33 cellular contexts compared by ENCODE assay signal in genomic region chr10:85194685-85195084, GRCh38.
"Had no signal": no experiment of that assay in that cellular context is flagged by ENCODE, and none has a peak within 500 bp of the region (broad histone marks: within the 10 kb centered on the region; RNA-seq: fewer than 3 reads in every experiment).

No MANE protein-coding gene starts in this region.

- H3K4me3 ChIP-seq: ascending aorta, cardiac muscle cell had no signal

- H3K27me3 Mint-ChIP-seq: activated B cell treated with CpG ODN at 0.5 μM for 24 hours; activated CD4-positive, alpha-beta memory T cell treated with anti-CD3 and anti-CD28 coated beads, Interleukin-2, amount 10 ng/mL, durations not matched to agents 7 days and 5 days; activated CD4-positive, alpha-beta T cell treated with anti-CD3 and anti-CD28 coated beads, Interleukin-2, amount 10 ng/mL, durations not matched to agents 7 days and 5 days; activated CD8-positive, alpha-beta memory T cell treated with anti-CD3 and anti-CD28 coated beads, Interleukin-2, amount 10 ng/mL, durations not matched to agents 7 days and 5 days; activated naive CD4-positive, alpha-beta T cell treated with anti-CD3 and anti-CD28 coated beads, Interleukin-2, amount 10 ng/mL, durations not matched to agents 7 days and 5 days; activated naive CD4-positive, alpha-beta T cell treated with anti-CD3 and anti-CD28 coated beads, Interleukin-2, amount 50 U/mL, for 24 hours; activated naive CD8-positive, alpha-beta T cell; activated naive CD8-positive, alpha-beta T cell treated with anti-CD3 and anti-CD28 coated beads, Interleukin-2, amount 10 ng/mL, durations not matched to agents 7 days and 5 days; activated naive CD8-positive, alpha-beta T cell treated with anti-CD3 and anti-CD28 coated beads, Interleukin-2, amount 50 U/mL, for 24 hours; activated T-cell treated with anti-CD3 and anti-CD28 coated beads, Interleukin-2, amount 50 U/mL, for 24 hours; brain; central memory CD8-positive, alpha-beta T cell had no signal

- H3K9me3 Mint-ChIP-seq: activated B cell treated with CpG ODN at 0.5 μM for 24 hours; activated CD4-positive, alpha-beta memory T cell treated with anti-CD3 and anti-CD28 coated beads, Interleukin-2, amount 10 ng/mL, durations not matched to agents 7 days and 5 days; activated CD4-positive, alpha-beta T cell treated with anti-CD3 and anti-CD28 coated beads, Interleukin-2, amount 10 ng/mL, durations not matched to agents 7 days and 5 days; activated naive CD4-positive, alpha-beta T cell treated with anti-CD3 and anti-CD28 coated beads, Interleukin-2, amount 10 ng/mL, durations not matched to agents 7 days and 5 days; activated naive CD4-positive, alpha-beta T cell treated with anti-CD3 and anti-CD28 coated beads, Interleukin-2, amount 50 U/mL, for 24 hours; activated naive CD8-positive, alpha-beta T cell treated with anti-CD3 and anti-CD28 coated beads, Interleukin-2, amount 10 ng/mL, durations not matched to agents 7 days and 5 days; activated naive CD8-positive, alpha-beta T cell treated with anti-CD3 and anti-CD28 coated beads, Interleukin-2, amount 50 U/mL, for 24 hours; activated T-cell treated with anti-CD3 and anti-CD28 coated beads, Interleukin-2, amount 50 U/mL, for 24 hours; activated T-helper 2 cell treated with anti-CD3 and anti-CD28 coated beads, Interferon-gamma antibody, Interleukin-2, Interleukin-4, amounts not matched to agents 10 μg/mL and 5 μg/mL and 100 μg/mL, durations not matched to agents 14 hours and 24 hours and 36 hours; brain; T-helper 1 cell treated with Interleukin-12 subunit alpha and Interleukin-12 subunit beta and Interleukin-4 antibody, amounts not matched to agents 30 μg/mL and 1 μg/mL, for 36 hours; T-helper 2 cell treated with Interferon-gamma antibody and Interleukin-4, amounts not matched to agents 5 μg/mL and 100 μg/mL, for 36 hours had no signal

- H3K36me3 Mint-ChIP-seq: activated CD8-positive, alpha-beta memory T cell treated with anti-CD3 and anti-CD28 coated beads, Interleukin-2, amount 10 ng/mL, durations not matched to agents 7 days and 5 days; activated naive CD4-positive, alpha-beta T cell treated with anti-CD3 and anti-CD28 coated beads, Interleukin-2, amount 10 ng/mL, durations not matched to agents 7 days and 5 days; activated naive CD4-positive, alpha-beta T cell treated with anti-CD3 and anti-CD28 coated beads, Interleukin-2, amount 50 U/mL, for 24 hours; activated naive CD8-positive, alpha-beta T cell; activated naive CD8-positive, alpha-beta T cell treated with anti-CD3 and anti-CD28 coated beads, Interleukin-2, amount 10 ng/mL, durations not matched to agents 7 days and 5 days; brain had no signal

- H3K9me3 ChIP-seq: ascending aorta had no signal

- H3K4me1 ChIP-seq: ascending aorta had no signal

- H3K36me3 ChIP-seq: ascending aorta, cardiac muscle cell had no signal

- H3K27me3 ChIP-seq: ascending aorta, cardiac muscle cell had no signal

- DNase-seq: activated B cell treated with CpG ODN at 0.5 μM for 24 hours; activated CD4-positive, alpha-beta memory T cell treated with anti-CD3 and anti-CD28 coated beads, Interleukin-2, amount 10 ng/mL, durations not matched to agents 7 days and 5 days; activated CD4-positive, alpha-beta T cell treated with anti-CD3 and anti-CD28 coated beads for 48 hours; activated CD4-positive, alpha-beta T cell treated with anti-CD3 and anti-CD28 coated beads, Interleukin-2, amount 10 ng/mL, durations not matched to agents 7 days and 5 days; activated CD4-positive, alpha-beta T cell treated with anti-CD3 and anti-CD28 coated beads, Interleukin-2, amount 50 U/mL, for 48 hours; activated CD4-positive, CD25-positive, alpha-beta regulatory T cell treated with anti-CD3 and anti-CD28 coated beads, Interleukin-2, amount 50 U/mL, for 72 hours; activated CD8-positive, alpha-beta memory T cell treated with anti-CD3 and anti-CD28 coated beads for 24 hours; activated CD8-positive, alpha-beta memory T cell treated with anti-CD3 and anti-CD28 coated beads, Interleukin-2, amount 10 ng/mL, durations not matched to agents 7 days and 5 days; activated CD8-positive, alpha-beta memory T cell treated with anti-CD3 and anti-CD28 coated beads, Interleukin-2, amount 50 U/mL, for 48 hours; activated CD8-positive, alpha-beta T cell treated with anti-CD3 and anti-CD28 coated beads, Interleukin-2, amount 10 ng/mL, durations not matched to agents 7 days and 5 days; activated effector memory CD4-positive, alpha-beta T cell treated with Interleukin-2 at 50 U/mL for 16 hours; activated gamma-delta T cell; activated naive CD4-positive, alpha-beta T cell treated with anti-CD3 and anti-CD28 coated beads, Interleukin-2, amount 10 ng/mL, durations not matched to agents 7 days and 5 days; activated naive CD4-positive, alpha-beta T cell treated with Interleukin-2 at 50 U/mL for 16 hours; activated naive CD8-positive, alpha-beta T cell treated with anti-CD3 and anti-CD28 coated beads, Interleukin-2, amount 10 ng/mL, durations not matched to agents 7 days and 5 days; activated naive CD8-positive, alpha-beta T cell treated with anti-CD3 and anti-CD28 coated beads, Interleukin-2, amount 50 U/mL, for 24 hours; activated T-cell treated with anti-CD3 and anti-CD28 coated beads, Interleukin-2, amount 50 U/mL, for 24 hours; activated T-cell treated with anti-CD3 and anti-CD28 coated beads, Interleukin-2, amount 50 U/mL, for 48 hours; amygdala; cerebellar nuclear complex; T-helper 1 cell; T-helper 2 cell; T-helper 9 cell had no signal

- ATAC-seq: activated CD8-positive, alpha-beta memory T cell treated with anti-CD3 and anti-CD28 coated beads, Interleukin-2, amount 10 ng/mL, durations not matched to agents 7 days and 5 days; activated CD8-positive, alpha-beta T cell treated with anti-CD3 and anti-CD28 coated beads, Interleukin-2, amount 10 ng/mL, durations not matched to agents 7 days and 5 days; activated naive CD8-positive, alpha-beta T cell treated with anti-CD3 and anti-CD28 coated beads, Interleukin-2, amount 50 U/mL, for 24 hours had no signal

- H3K27ac ChIP-seq: ascending aorta, cardiac muscle cell, VCaP had no signal

- H3K4me1 Mint-ChIP-seq: activated B cell treated with CpG ODN at 0.5 μM for 24 hours; activated CD4-positive, alpha-beta memory T cell treated with anti-CD3 and anti-CD28 coated beads, Interleukin-2, amount 10 ng/mL, durations not matched to agents 7 days and 5 days; activated CD4-positive, alpha-beta T cell treated with anti-CD3 and anti-CD28 coated beads, Interleukin-2, amount 10 ng/mL, durations not matched to agents 7 days and 5 days; activated CD8-positive, alpha-beta memory T cell treated with anti-CD3 and anti-CD28 coated beads, Interleukin-2, amount 10 ng/mL, durations not matched to agents 7 days and 5 days; activated naive CD4-positive, alpha-beta T cell treated with anti-CD3 and anti-CD28 coated beads, Interleukin-2, amount 10 ng/mL, durations not matched to agents 7 days and 5 days; activated naive CD4-positive, alpha-beta T cell treated with anti-CD3 and anti-CD28 coated beads, Interleukin-2, amount 50 U/mL, for 24 hours; activated naive CD8-positive, alpha-beta T cell treated with anti-CD3 and anti-CD28 coated beads, Interleukin-2, amount 10 ng/mL, durations not matched to agents 7 days and 5 days; activated naive CD8-positive, alpha-beta T cell treated with anti-CD3 and anti-CD28 coated beads, Interleukin-2, amount 50 U/mL, for 24 hours; central memory CD8-positive, alpha-beta T cell had no signal

- H3K4me3 Mint-ChIP-seq: activated B cell treated with CpG ODN at 0.5 μM for 24 hours; activated CD4-positive, alpha-beta memory T cell treated with anti-CD3 and anti-CD28 coated beads, Interleukin-2, amount 10 ng/mL, durations not matched to agents 7 days and 5 days; activated CD4-positive, alpha-beta T cell treated with anti-CD3 and anti-CD28 coated beads, Interleukin-2, amount 10 ng/mL, durations not matched to agents 7 days and 5 days; activated CD8-positive, alpha-beta memory T cell treated with anti-CD3 and anti-CD28 coated beads, Interleukin-2, amount 10 ng/mL, durations not matched to agents 7 days and 5 days; activated CD8-positive, alpha-beta T cell treated with anti-CD3 and anti-CD28 coated beads, Interleukin-2, amount 10 ng/mL, durations not matched to agents 7 days and 5 days; activated naive CD4-positive, alpha-beta T cell treated with anti-CD3 and anti-CD28 coated beads, Interleukin-2, amount 10 ng/mL, durations not matched to agents 7 days and 5 days; activated naive CD4-positive, alpha-beta T cell treated with anti-CD3 and anti-CD28 coated beads, Interleukin-2, amount 50 U/mL, for 24 hours; activated naive CD8-positive, alpha-beta T cell; activated naive CD8-positive, alpha-beta T cell treated with anti-CD3 and anti-CD28 coated beads, Interleukin-2, amount 10 ng/mL, durations not matched to agents 7 days and 5 days; activated naive CD8-positive, alpha-beta T cell treated with anti-CD3 and anti-CD28 coated beads, Interleukin-2, amount 50 U/mL, for 24 hours; activated T-cell treated with anti-CD3 and anti-CD28 coated beads, Interleukin-2, amount 50 U/mL, for 24 hours; brain; central memory CD8-positive, alpha-beta T cell; T-helper 1 cell treated with Interleukin-12 subunit alpha and Interleukin-12 subunit beta and Interleukin-4 antibody, amounts not matched to agents 30 μg/mL and 1 μg/mL, for 36 hours; T-helper 2 cell treated with Interferon-gamma antibody and Interleukin-4, amounts not matched to agents 5 μg/mL and 100 μg/mL, for 36 hours had no signal

- H3K27ac Mint-ChIP-seq: activated B cell treated with CpG ODN at 0.5 μM for 24 hours; activated CD4-positive, alpha-beta memory T cell treated with anti-CD3 and anti-CD28 coated beads, Interleukin-2, amount 10 ng/mL, durations not matched to agents 7 days and 5 days; activated CD4-positive, alpha-beta T cell treated with anti-CD3 and anti-CD28 coated beads, Interleukin-2, amount 10 ng/mL, durations not matched to agents 7 days and 5 days; activated CD8-positive, alpha-beta memory T cell treated with anti-CD3 and anti-CD28 coated beads, Interleukin-2, amount 10 ng/mL, durations not matched to agents 7 days and 5 days; activated CD8-positive, alpha-beta T cell treated with anti-CD3 and anti-CD28 coated beads, Interleukin-2, amount 10 ng/mL, durations not matched to agents 7 days and 5 days; activated naive CD4-positive, alpha-beta T cell treated with anti-CD3 and anti-CD28 coated beads, Interleukin-2, amount 10 ng/mL, durations not matched to agents 7 days and 5 days; activated naive CD4-positive, alpha-beta T cell treated with anti-CD3 and anti-CD28 coated beads, Interleukin-2, amount 50 U/mL, for 24 hours; activated naive CD8-positive, alpha-beta T cell; activated naive CD8-positive, alpha-beta T cell treated with anti-CD3 and anti-CD28 coated beads, Interleukin-2, amount 10 ng/mL, durations not matched to agents 7 days and 5 days; activated naive CD8-positive, alpha-beta T cell treated with anti-CD3 and anti-CD28 coated beads, Interleukin-2, amount 50 U/mL, for 24 hours; activated T-cell treated with anti-CD3 and anti-CD28 coated beads, Interleukin-2, amount 50 U/mL, for 24 hours; activated T-helper 2 cell treated with anti-CD3 and anti-CD28 coated beads, Interferon-gamma antibody, Interleukin-2, Interleukin-4, amounts not matched to agents 10 μg/mL and 5 μg/mL and 100 μg/mL, durations not matched to agents 14 hours and 24 hours and 36 hours; brain; T-helper 1 cell treated with Interleukin-12 subunit alpha and Interleukin-12 subunit beta and Interleukin-4 antibody, amounts not matched to agents 30 μg/mL and 1 μg/mL, for 36 hours; T-helper 2 cell treated with Interferon-gamma antibody and Interleukin-4, amounts not matched to agents 5 μg/mL and 100 μg/mL, for 36 hours had no signal
